Comparison of ENCODE assay signal across 17 cellular contexts in genomic region chr12:1773937-1774655, GRCh38. TPM values are rescaled to one million over a fixed set of nuclear protein-coding genes. Genes with fewer than 3 reads are reported as not detected.
DNase-seq lines count a peak whose midpoint lies in the region; ATAC-seq, FAIRE-seq and TF ChIP-seq lines count a peak whose summit lies in the region.
"Had no signal": no experiment of that assay in that cellular context is flagged by ENCODE, and none has a peak within 500 bp of the region (broad histone marks: within the 10 kb centered on the region; RNA-seq: fewer than 3 reads in every experiment).

No MANE protein-coding gene starts in this region.

- DNase-seq in GM12891 (ENCODE audit: insufficient read length, low spot score) (no peak), right cardiac atrium (no peak), sciatic nerve (ENCODE audit: low spot score) (no peak), neuronal stem cell (ENCODE audit: low spot score) (no peak), SW480 (ENCODE audit: low spot score) (no peak)
- DNase-seq in activated CD4-positive, alpha-beta T cell treated with anti-CD3 and anti-CD28 coated beads, Interleukin-2, amount 50 U/mL, for 1 hour = no peak
- no peak for DNase-seq in stimulated activated CD4-positive, alpha-beta T cell treated with anti-CD3 and anti-CD28 coated beads, Interleukin-4, amount 100 ng/mL, for 1 hour
- DNase-seq: activated CD4-positive, alpha-beta T cell treated with anti-CD3 and anti-CD28 coated beads for 48 hours; activated gamma-delta T cell treated with Interleukin-2 at 50 U/mL for 16 hours; esophagus squamous epithelium; NCI-H1105 treated with DMSO at 0.1 percent for 48 hours; NCI-H748 treated with DMSO at 0.1 percent for 48 hours; occipital lobe; stimulated activated CD4-positive, alpha-beta T cell treated with anti-CD3 and anti-CD28 coated beads, Interleukin-2, amount 100 ng/mL, for 24 hours; stimulated activated naive CD8-positive, alpha-beta T cell treated with anti-CD3 and anti-CD28 coated beads, Interleukin-15, amount 100 ng/mL, for 72 hours had no signal

- H4K91ac ChIP-seq in neuronal stem cell (ENCODE audit: low read depth, low read length, poor library complexity) = no peak overlapping the region

- no peak for TF ChIP-seq CTCF in VCaP (conservative IDR thresholded peaks at IDR 0.05)

- no peak overlapping the region for H3K23ac ChIP-seq in neuronal stem cell (ENCODE audit: low read depth, low read length, poor library complexity)

- no peak overlapping the region for H2BK5ac ChIP-seq in neuronal stem cell (ENCODE audit: low read length)

- intact Hi-C loops in right cardiac atrium (cut with DNase I) = loop anchor here in 1 of 4 donors (10.0 kb wide), 1 partner anchor 59 kb away; no protein-coding TSS in a partner anchor
- intact Hi-C loops in sciatic nerve (cut with DNase I) = no loop called here

- H2BK12ac ChIP-seq in neuronal stem cell (ENCODE audit: low read length) = no peak overlapping the region

- no peak overlapping the region for H2BK120ac ChIP-seq in neuronal stem cell (ENCODE audit: low read depth, low read length)

- H3K36me3 ChIP-seq in neuronal stem cell (replicated peaks in 1 of 2; ENCODE audit: control insufficient read depth in 2 of 2, insufficient read depth in 2 of 2, low read length in 2 of 2) = peaks cover 4 to 69% of the 10 kb centered on the region in 2 donors

- H3K27ac ChIP-seq in VCaP = peak overlapping the region; percentile 33
- no peak overlapping the region for H3K27ac ChIP-seq in right cardiac atrium (ENCODE audit: low read length)
- no peak overlapping the region for H3K27ac ChIP-seq in neuronal stem cell (replicated peaks; ENCODE audit: low read length)
- H3K27ac ChIP-seq: esophagus squamous epithelium had no signal

- no peak overlapping the region for H3K18ac ChIP-seq in neuronal stem cell (ENCODE audit: low read length)

- no peak overlapping the region for H2AFZ ChIP-seq in neuronal stem cell (ENCODE audit: low read length)

- H4K8ac ChIP-seq in neuronal stem cell (ENCODE audit: low read depth, low read length) = no peak overlapping the region

- H3K9me3 ChIP-seq in right cardiac atrium (ENCODE audit: control insufficient read depth, low read length) = no peaks in the 10 kb centered on the region
- no peaks in the 10 kb centered on the region for H3K9me3 ChIP-seq in neuronal stem cell (replicated peaks in 1 of 2; ENCODE audit: control insufficient read depth in 2 of 2, insufficient read depth in 1 of 2, low read depth in 1 of 2, low read length in 2 of 2)
- H3K9me3 ChIP-seq: esophagus squamous epithelium had no signal

- no peaks in the 10 kb centered on the region for H3K27me3 ChIP-seq in right cardiac atrium (ENCODE audit: control insufficient read depth, insufficient read depth)
- H3K27me3 ChIP-seq in neuronal stem cell (ENCODE audit: control insufficient read depth in 3 of 3, insufficient read depth in 3 of 3, low read depth in 1 of 3, low read length in 3 of 3) = peaks cover 0 to 2% (median 0%) of the 10 kb centered on the region in 3 experiments
- H3K27me3 ChIP-seq: esophagus squamous epithelium had no signal

- no peak for TF ChIP-seq POLR2A in GM12891 (IDR thresholded peaks at IDR 0.05; ENCODE audit: low read depth, low read length)

- H3K4me3 ChIP-seq in right cardiac atrium (ENCODE audit: low read length) (no peak overlapping the region), neuronal stem cell (ENCODE audit: low read length in 2 of 2) (no peak overlapping the region)
- H3K4me3 ChIP-seq: esophagus squamous epithelium had no signal

- H3K9ac ChIP-seq in neuronal stem cell (ENCODE audit: low read depth, low read length, poor library complexity) = no peak overlapping the region

- peak; percentile 58 for FAIRE-seq in GM12891 (lab: Jason Lieb, UNC)

- no peak overlapping the region for H3K4ac ChIP-seq in neuronal stem cell (ENCODE audit: low read length)

- no peak overlapping the region for H3K4me2 ChIP-seq in neuronal stem cell (ENCODE audit: insufficient read depth, low read length, poor library complexity, severe bottlenecking)

- peak; percentile 44 to 54 for ATAC-seq in right cardiac atrium
- peak; percentile 84 for ATAC-seq in sciatic nerve
- ATAC-seq: stimulated activated naive CD8-positive, alpha-beta T cell treated with anti-CD3 and anti-CD28 coated beads, Interleukin-15, amount 100 ng/mL, for 72 hours had no signal

- H2BK15ac ChIP-seq in neuronal stem cell (ENCODE audit: low read length) = no peak overlapping the region

- peaks cover 8% of the 10 kb centered on the region for H3K4me1 ChIP-seq in right cardiac atrium (ENCODE audit: control insufficient read depth, insufficient read depth, low read length)
- H3K4me1 ChIP-seq in neuronal stem cell (ENCODE audit: control insufficient read depth in 2 of 2, insufficient read depth in 1 of 2, low read depth in 1 of 2, low read length in 2 of 2) = peaks cover 4 to 9% of the 10 kb centered on the region in 2 donors

- peaks cover 2% of the 10 kb centered on the region for H3K79me1 ChIP-seq in neuronal stem cell (ENCODE audit: low read depth, low read length)

- H2AK5ac ChIP-seq in neuronal stem cell (ENCODE audit: low read depth, low read length) = no peak overlapping the region

- WGBS in right cardiac atrium = 52% methylated on average over 4 of the region's 4 CpGs
- no CpG with 5 or more reads among the region's 4 CpGs for WGBS in neuronal stem cell (ENCODE audit: extremely low coverage in 2 of 2, insufficient read length in 2 of 2, insufficient replicate concordance in 1 of 2), 2 donors

- H3K14ac ChIP-seq in neuronal stem cell (ENCODE audit: low read length) = no peak overlapping the region

TF ChIP-seq in GM12891, 5 proteins besides CTCF, POLR2A, EP300 and RAD21:
- TF ChIP-seq SPI1 (IDR thresholded peaks at IDR 0.05; ENCODE audit: low read depth, low read length) = no peak
- no peak for TF ChIP-seq POLR2AphosphoS5 (IDR thresholded peaks at IDR 0.05; ENCODE audit: low read depth, low read length)

RNA-seq across cellular contexts. Expression of gene LRTM2, which starts 46.3 kb away (rescaled TPM):
- not detected for polyA plus RNA-seq in GM12891 (2012; ENCODE audit: low read depth, missing spikeins)
- total RNA-seq in right cardiac atrium = not detected
- polyA plus RNA-seq in right cardiac atrium = not detected
- not detected for total RNA-seq in sciatic nerve
- 0.03 TPM for polyA plus RNA-seq in neuronal stem cell (2013, experiment 1 of 2)
- polyA plus RNA-seq in neuronal stem cell (2013, experiment 2 of 2) = 0.03 TPM
- total RNA-seq: esophagus squamous epithelium, kidney epithelial cell had no signal
